In the genomic region with DNA sequence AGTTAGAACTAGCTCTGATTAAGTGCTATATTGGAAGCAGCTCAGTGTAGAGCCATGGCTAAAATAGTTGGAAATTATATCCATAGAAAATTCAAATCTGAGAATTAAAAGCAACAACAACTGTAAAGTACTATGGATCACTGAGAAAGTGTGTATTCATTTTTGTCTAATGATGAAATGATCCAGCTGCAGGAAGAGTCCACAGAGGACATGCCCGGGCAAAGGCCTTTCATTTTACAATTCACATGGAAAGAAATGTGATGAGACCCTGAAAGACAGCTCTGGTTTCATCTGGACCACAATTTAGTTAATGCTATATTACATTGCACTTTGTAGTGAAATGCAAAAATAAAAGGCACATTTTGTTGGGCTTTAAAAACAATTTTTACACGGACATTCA, we compare ENCODE assay signal across 1 cellular context.
TF ChIP-seq lines count a peak whose summit lies in the region.

No MANE protein-coding gene starts in this region.

TF ChIP-seq in GM23338, 12 proteins besides CTCF, POLR2A, EP300 and RAD21 (continued from another document):
- TF ChIP-seq, protein P1, sequence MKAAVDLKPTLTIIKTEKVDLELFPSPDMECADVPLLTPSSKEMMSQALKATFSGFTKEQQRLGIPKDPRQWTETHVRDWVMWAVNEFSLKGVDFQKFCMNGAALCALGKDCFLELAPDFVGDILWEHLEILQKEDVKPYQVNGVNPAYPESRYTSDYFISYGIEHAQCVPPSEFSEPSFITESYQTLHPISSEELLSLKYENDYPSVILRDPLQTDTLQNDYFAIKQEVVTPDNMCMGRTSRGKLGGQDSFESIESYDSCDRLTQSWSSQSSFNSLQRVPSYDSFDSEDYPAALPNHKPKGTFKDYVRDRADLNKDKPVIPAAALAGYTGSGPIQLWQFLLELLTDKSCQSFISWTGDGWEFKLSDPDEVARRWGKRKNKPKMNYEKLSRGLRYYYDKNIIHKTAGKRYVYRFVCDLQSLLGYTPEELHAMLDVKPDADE (IDR thresholded peaks at IDR 0.05): no peak
- no peak for TF ChIP-seq JUNB (IDR thresholded peaks at IDR 0.05; ENCODE audit: unreplicated experiment)
- no peak for TF ChIP-seq NANOG (IDR thresholded peaks at IDR 0.05; ENCODE audit: borderline replicate concordance)
- TF ChIP-seq STAT1 (IDR thresholded peaks at IDR 0.05; ENCODE audit: unreplicated experiment): no peak
- TF ChIP-seq ZNF462 (CRISPR knock-in tag; IDR thresholded peaks at IDR 0.05): no peak
